ENCODE assay signal across 13 cellular contexts in the genomic region with DNA sequence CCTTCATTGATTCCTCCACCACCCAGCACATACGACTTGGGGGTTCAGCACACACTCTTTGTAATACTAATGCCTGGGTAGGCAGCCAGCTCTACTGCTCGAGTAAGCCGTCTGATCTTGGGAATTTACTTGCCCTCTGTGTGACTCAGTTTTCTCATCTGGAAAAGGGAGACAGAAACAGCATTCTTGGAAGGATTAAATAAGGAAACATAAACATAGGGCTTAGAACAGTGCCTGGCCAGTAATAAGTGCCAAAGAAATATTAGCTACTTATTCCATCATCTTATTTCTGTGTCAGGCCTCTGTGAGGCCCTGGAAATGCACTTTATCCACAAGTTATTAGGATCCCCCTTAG.
DNase-seq lines count a peak whose midpoint lies in the region; ATAC-seq and TF ChIP-seq lines count a peak whose summit lies in the region.
"Had no signal": no experiment of that assay in that cellular context is flagged by ENCODE, and none has a peak within 500 bp of the region (broad histone marks: within the 10 kb centered on the region; RNA-seq: fewer than 3 reads in every experiment).

No MANE protein-coding gene starts in this region.

- no peak for TF ChIP-seq CTCF in AG10803 (conservative IDR thresholded peaks at IDR 0.05; ENCODE audit: low read length)
- TF ChIP-seq CTCF in hepatocyte (IDR thresholded peaks at IDR 0.05; ENCODE audit: poor library complexity): no peak
- no peak for TF ChIP-seq CTCF in retinal pigment epithelial cell (conservative IDR thresholded peaks at IDR 0.05; ENCODE audit: low read depth, low read length)

- H4K20me1 ChIP-seq in hepatocyte (ENCODE audit: insufficient read depth, poor library complexity, severe bottlenecking): peaks cover 54% of the 10 kb centered on the region

- H3K9me3 ChIP-seq in SJCRH30 (replicated peaks): no peaks in the 10 kb centered on the region
- H3K9me3 ChIP-seq in hepatocyte (ENCODE audit: low read depth): no peaks in the 10 kb centered on the region
- H3K9me3 ChIP-seq: mucosa of descending colon had no signal

- no peak overlapping the region for H2AFZ ChIP-seq in hepatocyte

- H3K4me1 ChIP-seq in SJCRH30 (peaks cover 57% of the 10 kb centered on the region), hepatocyte (ENCODE audit: insufficient read depth) (peaks cover 40% of the 10 kb centered on the region)

- H3K4me2 ChIP-seq in hepatocyte: no peak overlapping the region

- no peaks in the 10 kb centered on the region for H3K9me2 ChIP-seq in hepatocyte (replicated peaks; ENCODE audit: insufficient read depth)

- 62% methylated on average over 3 of the region's 3 CpGs for WGBS in hepatocyte (ENCODE audit: low lambda C conversion rate, missing lambda C conversion rate)

- H3K27me3 ChIP-seq in SJCRH30 (no peaks in the 10 kb centered on the region), hepatocyte (no peaks in the 10 kb centered on the region)

- DNase-seq in AG10803 (ENCODE audit: low read depth) (peak; percentile 61), SJCRH30 (peak in 1 of 2 experiments; percentile 36), hepatocyte (ENCODE audit: low spot score) (no peak), retinal pigment epithelial cell (ENCODE audit: low read depth) (peak; percentile 92), globus pallidus (ENCODE audit: low spot score) (no peak)
- DNase-seq in stimulated activated naive CD4-positive, alpha-beta T cell treated with Interleukin-2 at 50 U/mL for 16 hours (lab: John Stamatoyannopoulos, UW): no peak
- no peak for DNase-seq in stimulated activated CD4-positive, alpha-beta T cell treated with anti-CD3 and anti-CD28 coated beads, Interleukin-4, amount 100 ng/mL, for 1 hour
- DNase-seq: activated CD4-positive, alpha-beta T cell treated with anti-CD3 and anti-CD28 coated beads, Interleukin-2, amount 10 ng/mL, durations not matched to agents 24 days and 14 days; MM.1S had no signal

- H3K4me3 ChIP-seq in AG10803 (ENCODE audit: low read length) (no peak overlapping the region), SJCRH30 (peak overlapping the region; percentile 61), hepatocyte (no peak overlapping the region), retinal pigment epithelial cell (ENCODE audit: low read length) (peak overlapping the region; percentile 18)
- H3K4me3 ChIP-seq: GM12878, mucosa of descending colon had no signal

- H3K27ac ChIP-seq in SJCRH30 (peak overlapping the region; percentile 97), hepatocyte (peak overlapping the region; percentile 78)
- H3K27ac ChIP-seq: HL-60 had no signal

- H3K36me3 ChIP-seq in SJCRH30 (no peaks in the 10 kb centered on the region; the same call in 1 of the 2 replicates), hepatocyte (replicated peaks; ENCODE audit: insufficient read depth, low read depth) (no peaks in the 10 kb centered on the region)

- peaks cover 97% of the 10 kb centered on the region for H3K79me2 ChIP-seq in hepatocyte

- no peak for ATAC-seq in HG03457 (IDR thresholded peaks at IDR 0.05; ENCODE audit: unreplicated experiment)
- ATAC-seq: GM12878 had no signal

Comparison
In these comparisons a context has a peak if more than half of its experiments do, and no peak if none do; other contexts are left out.
1. DNase-seq: peak in AG10803 (single experiment) and retinal pigment epithelial cell (single experiment); none in hepatocyte (single experiment), stimulated activated naive CD4-positive, alpha-beta T cell treated with Interleukin-2 at 50 U/mL for 16 hours (single experiment), globus pallidus (single experiment) and stimulated activated CD4-positive, alpha-beta T cell treated with anti-CD3 and anti-CD28 coated beads, Interleukin-4, amount 100 ng/mL, for 1 hour (single experiment).
2. H3K4me3 ChIP-seq: peak in SJCRH30 (single experiment) and retinal pigment epithelial cell (single experiment); none in AG10803 (single experiment) and hepatocyte (single experiment).